25 cellular contexts compared by ENCODE assay signal in genomic region chr20:36055145-36055544, GRCh38.
A peak's percentile ranks its signal among the peaks of the same experiment; 100 is the strongest.
DNase-seq lines count a peak whose midpoint lies in the region; ATAC-seq, FAIRE-seq and TF ChIP-seq lines count a peak whose summit lies in the region.
"Had no signal": no experiment of that assay in that cellular context is flagged by ENCODE, and none has a peak within 500 bp of the region (broad histone marks: within the 10 kb centered on the region; RNA-seq: fewer than 3 reads in every experiment).

No MANE protein-coding gene starts in this region.

- H3K79me2 ChIP-seq in Karpas-422 (ENCODE audit: low read length) (peaks cover 12% of the 10 kb centered on the region), K562 (ENCODE audit: control insufficient read depth, insufficient read depth, low read length) (peaks cover 12% of the 10 kb centered on the region)

- no peak overlapping the region for H3K27ac ChIP-seq in CD4-positive, alpha-beta T cell (ENCODE audit: low read depth, low read length)
- H3K27ac ChIP-seq in Karpas-422 (ENCODE audit: low read length) (no peak overlapping the region), K562 (ENCODE audit: extremely low read depth, low read depth, low read length) (no peak overlapping the region), suprapubic skin (no peak overlapping the region), vagina (no peak overlapping the region)
- H3K27ac ChIP-seq: BLaER1 had no signal

- H2AFZ ChIP-seq in Karpas-422 (ENCODE audit: low read length): no peak overlapping the region
- no peak overlapping the region for H2AFZ ChIP-seq in K562 (ENCODE audit: low read depth, low read length)

- TF ChIP-seq CTCF in CD4-positive, alpha-beta T cell (IDR thresholded peaks at IDR 0.05): no peak
- TF ChIP-seq CTCF in K562 (IDR thresholded peaks at IDR 0.05 in 2 of 3, conservative IDR thresholded peaks at IDR 0.05 in 1 of 3; ENCODE audit: insufficient read depth in 2 of 3, low read depth in 1 of 3, low read length in 3 of 3): no peak
- no peak for TF ChIP-seq CTCF in suprapubic skin (IDR thresholded peaks at IDR 0.05)
- TF ChIP-seq CTCF in vagina (IDR thresholded peaks at IDR 0.05): no peak

- BruUV-seq in K562 (replicated peaks; lab: Mats Ljungman, UMichigan): no TSS peak

- H3K9me3 Mint-ChIP-seq in CD4-positive, alpha-beta T cell: no peaks in the 10 kb centered on the region
- peaks cover 5% of the 10 kb centered on the region for H3K9me3 Mint-ChIP-seq in activated T-helper 17 cell treated with anti-CD3 and anti-CD28 coated beads, Interleukin-2, amount 50 U/mL, for 72 hours
- H3K9me3 Mint-ChIP-seq: CD4-positive, CD25-positive, alpha-beta regulatory T cell; CD8-positive, alpha-beta T cell had no signal

- in situ Hi-C loops in K562 (cut with MboI): no loop called here

- TF ChIP-seq POLR2A in K562 (conservative IDR thresholded peaks at IDR 0.05): no peak
- no peak for TF ChIP-seq POLR2A in suprapubic skin (IDR thresholded peaks at IDR 0.05)
- no peak for TF ChIP-seq POLR2A in vagina (IDR thresholded peaks at IDR 0.05)

- intact Hi-C loops in CD4-positive, alpha-beta T cell (cut with DNase I, micrococcal nuclease): no loop called here
- intact Hi-C loops in K562 (cut with micrococcal nuclease): no loop called here
- intact Hi-C loops in vagina (cut with DNase I): no loop called here

- no peaks in the 10 kb centered on the region for H3K9me1 ChIP-seq in K562 (ENCODE audit: control insufficient read depth, insufficient read depth, low read length)

- H3K27ac Mint-ChIP-seq in CD4-positive, alpha-beta T cell: no peak overlapping the region
- peak overlapping the region; percentile 29 for H3K27ac Mint-ChIP-seq in activated T-helper 17 cell treated with anti-CD3 and anti-CD28 coated beads, Interleukin-2, amount 50 U/mL, for 72 hours
- H3K27ac Mint-ChIP-seq: CD14-positive monocyte; CD4-positive, CD25-positive, alpha-beta regulatory T cell; CD8-positive, alpha-beta T cell had no signal

- peaks cover 22% of the 10 kb centered on the region for H3K4me1 ChIP-seq in Karpas-422 (ENCODE audit: low read length)
- H3K4me1 ChIP-seq in K562 (replicated peaks in 1 of 2; ENCODE audit: control insufficient read depth in 2 of 2, insufficient read depth in 2 of 2, low read length in 2 of 2): peaks cover 8 to 26% of the 10 kb centered on the region in 2 experiments
- H3K4me1 ChIP-seq in suprapubic skin: peaks cover 7% of the 10 kb centered on the region
- peaks cover 6% of the 10 kb centered on the region for H3K4me1 ChIP-seq in vagina
- H3K4me1 ChIP-seq: BE2C had no signal

- no peaks in the 10 kb centered on the region for H4K20me1 ChIP-seq in Karpas-422 (ENCODE audit: insufficient read depth, low read depth, low read length)
- H4K20me1 ChIP-seq in K562 (replicated peaks; ENCODE audit: control insufficient read depth, insufficient read depth, low read length): no peaks in the 10 kb centered on the region

- H3K9me3 ChIP-seq in CD4-positive, alpha-beta T cell (ENCODE audit: control insufficient read depth, low read length): no peaks in the 10 kb centered on the region
- H3K9me3 ChIP-seq in Karpas-422 (ENCODE audit: low read length) (no peaks in the 10 kb centered on the region), K562 (replicated peaks; ENCODE audit: control insufficient read depth, insufficient read depth, low read depth, low read length) (no peaks in the 10 kb centered on the region), suprapubic skin (no peaks in the 10 kb centered on the region), vagina (no peaks in the 10 kb centered on the region)
- H3K9me3 ChIP-seq: BE2C, BLaER1, Caco-2 had no signal

- CTCF ChIA-PET in CD4-positive, alpha-beta T cell (lab: Charles Lee): no interaction called here
- CTCF ChIA-PET in K562 (lab: Yijun Ruan, JAX; ENCODE audit: low intra/inter-chr PET ratio): no interaction called here

- 34% methylated on average over 4 of the region's 4 CpGs for WGBS in K562 (ENCODE audit: insufficient coverage, low coverage, missing lambda C conversion rate)
- 81% methylated on average over 4 of the region's 4 CpGs for WGBS in suprapubic skin

- ATAC-seq in CD4-positive, alpha-beta T cell (ENCODE audit: poor library complexity): no peak
- ATAC-seq in activated T-helper 17 cell treated with anti-CD3 and anti-CD28 coated beads, Interleukin-2, amount 50 U/mL, for 72 hours (replicated peaks): no peak
- ATAC-seq in K562 (no peak), GM18498 (IDR thresholded peaks at IDR 0.05; ENCODE audit: unreplicated experiment) (no peak)
- ATAC-seq: CD8-positive, alpha-beta T cell had no signal

- H3K4me2 ChIP-seq in Karpas-422 (ENCODE audit: low read depth, low read length, poor library complexity, severe bottlenecking) (peak overlapping the region; percentile 2), K562 (ENCODE audit: insufficient read depth, low read length) (no peak overlapping the region)

- no peak for TF ChIP-seq RAD21 in K562 (CRISPR knock-in tag; conservative IDR thresholded peaks at IDR 0.05 in 1 of 2, IDR thresholded peaks at IDR 0.05 in 1 of 2)

- FAIRE-seq in K562 (lab: Jason Lieb, UNC): no peak
- FAIRE-seq: A204.1, D721Med, G401.6, GM12892, GM19239 had no signal

- TF ChIP-seq EP300 in K562 (IDR thresholded peaks at IDR 0.05; ENCODE audit: low read length): no peak
- TF ChIP-seq EP300 in suprapubic skin (IDR thresholded peaks at IDR 0.05): no peak

- peaks cover 14% of the 10 kb centered on the region for H3K4me1 Mint-ChIP-seq in CD4-positive, alpha-beta T cell (ENCODE audit: low read depth)
- peaks cover 10% of the 10 kb centered on the region for H3K4me1 Mint-ChIP-seq in activated T-helper 17 cell treated with anti-CD3 and anti-CD28 coated beads, Interleukin-2, amount 50 U/mL, for 72 hours

- POLR2A ChIA-PET in CD4-positive, alpha-beta T cell (lab: Charles Lee): no interaction called here
- POLR2A ChIA-PET in K562 (lab: Yijun Ruan, JAX): interaction anchor here (0.6 kb wide), 2 partner anchors 74 to 1243 kb away, joined by 3 read pairs; no protein-coding TSS in a partner anchor

- H3K4me3 ChIP-seq in Karpas-422 (ENCODE audit: low read length) (no peak overlapping the region), K562 (no peak overlapping the region), suprapubic skin (no peak overlapping the region), vagina (no peak overlapping the region)
- H3K4me3 ChIP-seq: BLaER1 had no signal

- H3K4me3 Mint-ChIP-seq in CD4-positive, alpha-beta T cell: peak overlapping the region; percentile 5
- H3K4me3 Mint-ChIP-seq in activated T-helper 17 cell treated with anti-CD3 and anti-CD28 coated beads, Interleukin-2, amount 50 U/mL, for 72 hours: no peak overlapping the region
- H3K4me3 Mint-ChIP-seq: CD14-positive monocyte; CD8-positive, alpha-beta T cell had no signal

- no peaks in the 10 kb centered on the region for H3K9me2 ChIP-seq in Karpas-422 (replicated peaks; ENCODE audit: insufficient read depth, low read length)

- H3K27me3 ChIP-seq in CD4-positive, alpha-beta T cell (ENCODE audit: control insufficient read depth, insufficient read depth, low read length): no peaks in the 10 kb centered on the region
- H3K27me3 ChIP-seq in Karpas-422 (ENCODE audit: low read length) (no peaks in the 10 kb centered on the region), K562 (ENCODE audit: control insufficient read depth in 2 of 2, insufficient read depth in 2 of 2, low read length in 2 of 2) (no peaks in the 10 kb centered on the region), suprapubic skin (no peaks in the 10 kb centered on the region), vagina (no peaks in the 10 kb centered on the region)
- H3K27me3 ChIP-seq: BE2C, BLaER1 had no signal

- H3K36me3 Mint-ChIP-seq in CD4-positive, alpha-beta T cell (ENCODE audit: low read depth): peaks cover 5% of the 10 kb centered on the region
- H3K36me3 Mint-ChIP-seq in activated T-helper 17 cell treated with anti-CD3 and anti-CD28 coated beads, Interleukin-2, amount 50 U/mL, for 72 hours (ENCODE audit: low read depth): peaks cover 2% of the 10 kb centered on the region
- H3K36me3 Mint-ChIP-seq: CD14-positive monocyte; CD4-positive, CD25-positive, alpha-beta regulatory T cell had no signal

- no peaks in the 10 kb centered on the region for H3K36me3 ChIP-seq in Karpas-422 (ENCODE audit: insufficient read depth, low read length)
- no peaks in the 10 kb centered on the region for H3K36me3 ChIP-seq in K562 (ENCODE audit: control insufficient read depth, insufficient read depth, low read length)
- no peaks in the 10 kb centered on the region for H3K36me3 ChIP-seq in suprapubic skin
- H3K36me3 ChIP-seq in vagina: no peaks in the 10 kb centered on the region
- H3K36me3 ChIP-seq: BLaER1 had no signal

- no peaks in the 10 kb centered on the region for H3K27me3 Mint-ChIP-seq in CD4-positive, alpha-beta T cell
- peaks cover 9% of the 10 kb centered on the region for H3K27me3 Mint-ChIP-seq in activated T-helper 17 cell treated with anti-CD3 and anti-CD28 coated beads, Interleukin-2, amount 50 U/mL, for 72 hours

- H3K9ac ChIP-seq in Karpas-422 (ENCODE audit: low read length) (no peak overlapping the region), K562 (ENCODE audit: insufficient read depth in 1 of 2, low read depth in 2 of 2, low read length in 2 of 2) (no peak overlapping the region)
- H3K9ac ChIP-seq: BLaER1 had no signal

- no peak for DNase-seq in CD4-positive, alpha-beta T cell
- no peak for DNase-seq in Karpas-422
- DNase-seq in K562 (ENCODE audit: extremely low read depth in 1 of 4, low spot score in 3 of 4): no peak
- DNase-seq in NCI-H1105 treated with DMSO at 0.1 percent for 48 hours (lab: John Stamatoyannopoulos, UW): no peak
- DNase-seq in suprapubic skin (ENCODE audit: low spot score in 2 of 2): no peak
- DNase-seq in vagina (ENCODE audit: extremely low spot score in 2 of 2): no peak
- DNase-seq: 8988T; ACHN; BE2C; C1 segment of cervical spinal cord; Caco-2; Calu3; CD4-positive, CD25-positive, alpha-beta regulatory T cell; CD8-positive, alpha-beta T cell; DMS79 treated with DMSO at 0.1 percent for 48 hours; GF-D8 had no signal

TF ChIP-seq in K562, 482 proteins besides CTCF, POLR2A, EP300 and RAD21:
- TF ChIP-seq NR2C2 (CRISPR knock-in tag; IDR thresholded peaks at IDR 0.05) (no peak), NR2C2 (tag; IDR thresholded peaks at IDR 0.05) (peak; percentile 47; the same call in 1 of the 2 replicates), ATF1 (CRISPR knock-in tag; IDR thresholded peaks at IDR 0.05) (no peak), ATF1 (tag; IDR thresholded peaks at IDR 0.05) (no peak), KLF10 (CRISPR knock-in tag; IDR thresholded peaks at IDR 0.05) (no peak)
